1 cellular context compared by ENCODE assay signal in the genomic region with DNA sequence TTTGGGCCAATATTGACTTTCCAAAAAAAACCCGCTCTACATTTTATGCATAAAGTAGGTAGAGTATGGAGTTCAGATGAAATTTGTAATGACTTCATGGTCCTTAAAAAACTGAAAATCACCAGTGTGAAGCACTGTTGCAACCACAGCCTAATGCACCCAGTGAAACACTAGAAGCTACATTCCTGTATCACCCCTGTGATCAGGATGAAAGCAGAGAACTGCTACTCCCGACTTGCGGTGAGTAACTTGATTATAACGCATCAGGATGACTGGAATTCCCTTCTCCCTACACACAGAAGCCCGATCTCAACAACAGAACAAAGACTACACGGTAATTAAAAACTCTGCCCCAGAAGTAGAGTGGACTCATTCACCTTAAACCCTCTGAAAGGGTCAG.
TF ChIP-seq lines count a peak whose summit lies in the region.

No MANE protein-coding gene starts in this region.

TF ChIP-seq in GM23338, 12 proteins besides CTCF, POLR2A, EP300 and RAD21 (continued from another document):
- no peak for TF ChIP-seq POLR2AphosphoS5 (IDR thresholded peaks at IDR 0.05; ENCODE audit: low read depth)
- TF ChIP-seq JUNB (IDR thresholded peaks at IDR 0.05; ENCODE audit: unreplicated experiment), result no peak
